Comparison of ENCODE assay signal across 20 cellular contexts in genomic region chr7:159142204-159142603, GRCh38. TPM values are rescaled to one million over a fixed set of nuclear protein-coding genes. Genes with fewer than 3 reads are reported as not detected.
"Had no signal": no experiment of that assay in that cellular context is flagged by ENCODE, and none has a peak within 500 bp of the region (broad histone marks: within the 10 kb centered on the region; RNA-seq: fewer than 3 reads in every experiment).

No MANE protein-coding gene starts in this region.

- H3K27ac ChIP-seq: adrenal gland, esophagus squamous epithelium, hepatocyte, skin epidermis, WERI-Rb-1 had no signal

- H3K9me3 Mint-ChIP-seq: activated naive CD4-positive, alpha-beta T cell treated with anti-CD3 and anti-CD28 coated beads, Interleukin-2, amount 50 U/mL, for 72 hours; activated T-cell treated with anti-CD3 and anti-CD28 coated beads, Interleukin-2, amount 50 U/mL, for 72 hours; stimulated activated naive CD8-positive, alpha-beta T cell treated with anti-CD3 and anti-CD28 coated beads, Interleukin-15, amount 100 ng/mL, for 72 hours had no signal

- H3K79me2 ChIP-seq: hepatocyte had no signal

- H2AFZ ChIP-seq: hepatocyte had no signal

- ATAC-seq: activated naive CD4-positive, alpha-beta T cell treated with anti-CD3 and anti-CD28 coated beads, Interleukin-2, amount 50 U/mL, for 72 hours; activated T-cell treated with anti-CD3 and anti-CD28 coated beads, Interleukin-2, amount 50 U/mL, for 72 hours; naive thymus-derived CD4-positive, alpha-beta T cell; stimulated activated naive CD8-positive, alpha-beta T cell treated with anti-CD3 and anti-CD28 coated beads, Interleukin-15, amount 100 ng/mL, for 72 hours had no signal

- H3K36me3 ChIP-seq: adrenal gland, esophagus squamous epithelium, vagina, WERI-Rb-1 had no signal

- H3K27ac Mint-ChIP-seq: activated naive CD4-positive, alpha-beta T cell treated with anti-CD3 and anti-CD28 coated beads, Interleukin-2, amount 50 U/mL, for 72 hours; activated T-cell treated with anti-CD3 and anti-CD28 coated beads, Interleukin-2, amount 50 U/mL, for 72 hours; naive thymus-derived CD4-positive, alpha-beta T cell; stimulated activated naive CD8-positive, alpha-beta T cell treated with anti-CD3 and anti-CD28 coated beads, Interleukin-15, amount 100 ng/mL, for 72 hours had no signal

- H3K4me3 ChIP-seq: adrenal gland, esophagus squamous epithelium, hepatocyte, skin epidermis had no signal

- H3K36me3 Mint-ChIP-seq: activated naive CD4-positive, alpha-beta T cell treated with anti-CD3 and anti-CD28 coated beads, Interleukin-2, amount 50 U/mL, for 72 hours; naive thymus-derived CD4-positive, alpha-beta T cell had no signal

- H3K27me3 ChIP-seq: vagina had no signal

- H3K9me3 ChIP-seq: adrenal gland, esophagus squamous epithelium, vagina had no signal

- DNase-seq: activated CD4-positive, alpha-beta T cell treated with anti-CD3 and anti-CD28 coated beads, Interleukin-2, amount 50 U/mL, for 4 hours; activated gamma-delta T cell; activated T-cell treated with anti-CD3 and anti-CD28 coated beads, Interleukin-2, amount 50 U/mL, for 72 hours; adrenal gland; dermis blood vessel endothelial cell; effector memory CD4-positive, alpha-beta T cell; esophagus squamous epithelium; mesenchymal stem cell; naive thymus-derived CD4-positive, alpha-beta T cell; stimulated activated CD4-positive, alpha-beta T cell treated with anti-CD3 and anti-CD28 coated beads, Interleukin-15, amount 100 ng/mL, for 24 hours; stimulated activated CD4-positive, alpha-beta T cell treated with anti-CD3 and anti-CD28 coated beads, Interleukin-2, amount 100 ng/mL, for 48 hours; stimulated activated naive CD8-positive, alpha-beta T cell treated with anti-CD3 and anti-CD28 coated beads, Interleukin-15, amount 100 ng/mL, for 72 hours; trophoblast cell; WERI-Rb-1 had no signal

RNA-seq across cellular contexts. Expression of gene VIPR2, which starts 2.5 kb away (rescaled TPM):
- total RNA-seq: bronchial epithelial cell, dermis blood vessel endothelial cell had no signal
- polyA plus RNA-seq: keratinocyte; naive thymus-derived CD4-positive, alpha-beta T cell had no signal
